In the genomic region with DNA sequence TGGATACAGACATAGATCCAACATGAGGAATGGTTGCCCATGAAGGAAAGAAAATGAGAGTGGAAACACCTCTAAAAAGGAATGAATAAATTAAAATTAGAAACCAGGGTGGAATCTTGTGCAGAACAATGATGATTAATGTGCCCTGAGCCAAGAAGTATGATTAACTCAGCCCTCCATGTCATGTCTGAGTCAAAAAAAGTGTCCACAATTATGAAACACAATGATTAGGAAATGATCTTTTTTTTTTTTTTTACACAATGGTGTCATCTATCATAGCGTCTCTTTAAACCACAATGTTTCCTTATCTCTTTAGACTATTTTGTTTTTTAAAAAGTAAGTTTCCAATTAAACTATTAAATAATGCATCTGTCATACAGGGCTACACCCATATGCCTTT, we compare ENCODE assay signal across 16 cellular contexts.
DNase-seq lines count a peak whose midpoint lies in the region; ATAC-seq and TF ChIP-seq lines count a peak whose summit lies in the region.
"Had no signal": no experiment of that assay in that cellular context is flagged by ENCODE, and none has a peak within 500 bp of the region (broad histone marks: within the 10 kb centered on the region; RNA-seq: fewer than 3 reads in every experiment).

No MANE protein-coding gene starts in this region.

- H3K4me1 ChIP-seq in left lung: peaks cover 0 to 47% of the 10 kb centered on the region in 2 donors
- H3K4me1 ChIP-seq: esophagus muscularis mucosa, parathyroid adenoma, testis had no signal

- no peaks in the 10 kb centered on the region for H3K36me3 ChIP-seq in left lung
- H3K36me3 ChIP-seq: brain microvascular endothelial cell, esophagus muscularis mucosa had no signal

- no peaks in the 10 kb centered on the region for H3K27me3 Mint-ChIP-seq in activated T-helper 17 cell treated with anti-CD3 and anti-CD28 coated beads, Interleukin-2, amount 50 U/mL, for 72 hours
- no peaks in the 10 kb centered on the region for H3K27me3 Mint-ChIP-seq in type B pancreatic cell

- H3K4me3 ChIP-seq in left lung: no peak overlapping the region
- H3K4me3 ChIP-seq: esophagus muscularis mucosa, testis had no signal

- peak; percentile 79 for ATAC-seq in activated T-helper 17 cell treated with anti-CD3 and anti-CD28 coated beads, Interleukin-2, amount 50 U/mL, for 72 hours (replicated peaks)
- peak; percentile 15 for ATAC-seq in left lung

- H3K36me3 Mint-ChIP-seq in activated T-helper 17 cell treated with anti-CD3 and anti-CD28 coated beads, Interleukin-2, amount 50 U/mL, for 72 hours (ENCODE audit: low read depth): no peaks in the 10 kb centered on the region
- no peaks in the 10 kb centered on the region for H3K36me3 Mint-ChIP-seq in type B pancreatic cell

- DNase-seq in CD1c-positive myeloid dendritic cell (ENCODE audit: extremely low spot score) (peak; percentile 81), HT1080 (ENCODE audit: low read depth) (peak; percentile 57), left lung (no peak), NCI-H2171 treated with DMSO at 0.1 percent for 48 hours (lab: John Stamatoyannopoulos, UW) (no peak), NCI-H146 treated with DMSO at 0.1 percent for 48 hours (lab: John Stamatoyannopoulos, UW; ENCODE audit: unreplicated experiment) (no peak), type B pancreatic cell (ENCODE audit: extremely low spot score, unreplicated experiment) (no peak), Ammon's horn (ENCODE audit: low spot score) (no peak)
- DNase-seq: brain microvascular endothelial cell; COR-L47; MM.1S; NCI-H774; stimulated activated CD4-positive, alpha-beta T cell treated with anti-CD3 and anti-CD28 coated beads, Interleukin-4, amount 100 ng/mL, for 4 hours; testis had no signal

- intact Hi-C loops in left lung (cut with DNase I): no loop called here

- TF ChIP-seq CTCF in left lung (IDR thresholded peaks at IDR 0.05) (no peak), type B pancreatic cell (conservative IDR thresholded peaks at IDR 0.05) (no peak)

- no peaks in the 10 kb centered on the region for H3K9me3 Mint-ChIP-seq in activated T-helper 17 cell treated with anti-CD3 and anti-CD28 coated beads, Interleukin-2, amount 50 U/mL, for 72 hours
- peaks cover 5% of the 10 kb centered on the region for H3K9me3 Mint-ChIP-seq in type B pancreatic cell

- H3K27ac ChIP-seq in left lung: peak overlapping the region in 1 of 2 donors; percentile 37
- H3K27ac ChIP-seq: brain microvascular endothelial cell, esophagus muscularis mucosa, parathyroid adenoma, testis had no signal

- H3K27me3 ChIP-seq in left lung: no peaks in the 10 kb centered on the region
- H3K27me3 ChIP-seq: brain microvascular endothelial cell, esophagus muscularis mucosa, testis had no signal

- H3K27ac Mint-ChIP-seq in activated T-helper 17 cell treated with anti-CD3 and anti-CD28 coated beads, Interleukin-2, amount 50 U/mL, for 72 hours: no peak overlapping the region
- H3K27ac Mint-ChIP-seq in type B pancreatic cell: no peak overlapping the region

- H3K9me3 ChIP-seq in left lung: no peaks in the 10 kb centered on the region
- H3K9me3 ChIP-seq: esophagus muscularis mucosa, testis had no signal

- no peaks in the 10 kb centered on the region for H3K4me1 Mint-ChIP-seq in activated T-helper 17 cell treated with anti-CD3 and anti-CD28 coated beads, Interleukin-2, amount 50 U/mL, for 72 hours
- peaks cover 12% of the 10 kb centered on the region for H3K4me1 Mint-ChIP-seq in type B pancreatic cell (ENCODE audit: unreplicated experiment)

- H3K4me3 Mint-ChIP-seq in activated T-helper 17 cell treated with anti-CD3 and anti-CD28 coated beads, Interleukin-2, amount 50 U/mL, for 72 hours: no peak overlapping the region
- no peak overlapping the region for H3K4me3 Mint-ChIP-seq in type B pancreatic cell

Comparison
In these comparisons a context has a peak if more than half of its experiments do, and no peak if none do; other contexts are left out.
1. DNase-seq: peak in CD1c-positive myeloid dendritic cell (single experiment) and HT1080 (single experiment); none in left lung (0 of 2), NCI-H2171 treated with DMSO at 0.1 percent for 48 hours (single experiment), NCI-H146 treated with DMSO at 0.1 percent for 48 hours (single experiment), type B pancreatic cell (single experiment) and Ammon's horn (single experiment).